11 cellular contexts compared by ENCODE assay signal in genomic region chr1:71834570-71835441, GRCh38.
DNase-seq lines count a peak whose midpoint lies in the region; ATAC-seq, FAIRE-seq and TF ChIP-seq lines count a peak whose summit lies in the region.
"Had no signal": no experiment of that assay in that cellular context is flagged by ENCODE, and none has a peak within 500 bp of the region (broad histone marks: within the 10 kb centered on the region; RNA-seq: fewer than 3 reads in every experiment).

No MANE protein-coding gene starts in this region.

- FAIRE-seq in K562 (lab: Jason Lieb, UNC) = no peak

- H3K27ac ChIP-seq in K562 (ENCODE audit: extremely low read depth, low read depth, low read length) = no peak overlapping the region
- H3K27ac ChIP-seq: right lobe of liver had no signal

- TF ChIP-seq RAD21 in K562 (CRISPR knock-in tag; conservative IDR thresholded peaks at IDR 0.05 in 1 of 2, IDR thresholded peaks at IDR 0.05 in 1 of 2) = no peak

- in situ Hi-C loops in K562 (cut with MboI) = no loop called here

- H3K4me1 ChIP-seq in K562 (replicated peaks in 1 of 2; ENCODE audit: control insufficient read depth in 2 of 2, insufficient read depth in 2 of 2, low read length in 2 of 2) (no peaks in the 10 kb centered on the region), mucosa of descending colon (ENCODE audit: low read depth) (no peaks in the 10 kb centered on the region)
- H3K4me1 ChIP-seq: right lobe of liver had no signal

- ATAC-seq in GM19452 (IDR thresholded peaks at IDR 0.05; ENCODE audit: unreplicated experiment) (peak; percentile 23), HG03097 (IDR thresholded peaks at IDR 0.05; ENCODE audit: low FRiP score, unreplicated experiment) (peak; percentile 6), K562 (no peak), mucosa of descending colon (peak; percentile 80), HG03565 (IDR thresholded peaks at IDR 0.05; ENCODE audit: unreplicated experiment) (no peak), HG02885 (IDR thresholded peaks at IDR 0.05; ENCODE audit: poor library complexity, unreplicated experiment) (no peak)

- no peak overlapping the region for H3K4me2 ChIP-seq in K562 (ENCODE audit: insufficient read depth, low read length)

- H4K20me1 ChIP-seq in K562 (replicated peaks; ENCODE audit: control insufficient read depth, insufficient read depth, low read length) = no peaks in the 10 kb centered on the region

- no peak for TF ChIP-seq EP300 in K562 (IDR thresholded peaks at IDR 0.05; ENCODE audit: low read length)

- H3K9me3 ChIP-seq in K562 (replicated peaks; ENCODE audit: control insufficient read depth, insufficient read depth, low read depth, low read length) (no peaks in the 10 kb centered on the region), mucosa of descending colon (no peaks in the 10 kb centered on the region)
- H3K9me3 ChIP-seq: right lobe of liver had no signal

- no TSS peak for BruUV-seq in K562 (replicated peaks; lab: Mats Ljungman, UMichigan)

- H3K4me3 ChIP-seq in K562 = no peak overlapping the region
- H3K4me3 ChIP-seq in mucosa of descending colon = no peak overlapping the region
- H3K4me3 ChIP-seq: right lobe of liver had no signal

- H3K27me3 ChIP-seq in K562 (ENCODE audit: control insufficient read depth in 2 of 2, insufficient read depth in 2 of 2, low read length in 2 of 2) = no peaks in the 10 kb centered on the region
- H3K27me3 ChIP-seq: right lobe of liver had no signal

- H3K9me1 ChIP-seq in K562 (ENCODE audit: control insufficient read depth, insufficient read depth, low read length) = no peaks in the 10 kb centered on the region

- CTCF ChIA-PET in K562 (lab: Yijun Ruan, JAX; ENCODE audit: low intra/inter-chr PET ratio) = no interaction called here

- no peak for TF ChIP-seq POLR2A in K562 (conservative IDR thresholded peaks at IDR 0.05)

- no peak overlapping the region for H2AFZ ChIP-seq in K562 (ENCODE audit: low read depth, low read length)

- intact Hi-C loops in K562 (cut with micrococcal nuclease) (no loop called here), mucosa of descending colon (cut with DNase I, micrococcal nuclease) (no loop called here)

- no peaks in the 10 kb centered on the region for H3K79me2 ChIP-seq in K562 (ENCODE audit: control insufficient read depth, insufficient read depth, low read length)

- DNase-seq in K562 (ENCODE audit: extremely low read depth in 1 of 4, low spot score in 3 of 4) = peak in 1 of 4 experiments; percentile 1
- DNase-seq in mucosa of descending colon = peak; percentile 29 to 38 (median 31)
- no peak for DNase-seq in activated T-cell treated with anti-CD3 and anti-CD28 coated beads, Interleukin-2, amount 50 U/mL, for 48 hours
- DNase-seq: activated CD4-positive, alpha-beta T cell treated with anti-CD3 and anti-CD28 coated beads, Interleukin-2, amount 50 U/mL, for 48 hours; central memory CD4-positive, alpha-beta T cell; immature natural killer cell; right lobe of liver had no signal

- WGBS in K562 (ENCODE audit: insufficient coverage, low coverage, missing lambda C conversion rate) = 0% methylated on average over 4 of the region's 4 CpGs

- no peak overlapping the region for H3K9ac ChIP-seq in K562 (ENCODE audit: insufficient read depth in 1 of 2, low read depth in 2 of 2, low read length in 2 of 2)

- TF ChIP-seq CTCF in K562 (IDR thresholded peaks at IDR 0.05 in 2 of 3, conservative IDR thresholded peaks at IDR 0.05 in 1 of 3; ENCODE audit: insufficient read depth in 2 of 3, low read depth in 1 of 3, low read length in 3 of 3) (no peak), mucosa of descending colon (IDR thresholded peaks at IDR 0.05) (no peak)

- POLR2A ChIA-PET in K562 (lab: Yijun Ruan, JAX) = no interaction called here

- no peaks in the 10 kb centered on the region for H3K36me3 ChIP-seq in K562 (ENCODE audit: control insufficient read depth, insufficient read depth, low read length)
- H3K36me3 ChIP-seq in mucosa of descending colon (ENCODE audit: low read depth) = no peaks in the 10 kb centered on the region
- H3K36me3 ChIP-seq: right lobe of liver had no signal

TF ChIP-seq in K562, 482 proteins besides CTCF, POLR2A, EP300 and RAD21:
- TF ChIP-seq ZNF143 (CRISPR knock-in tag; IDR thresholded peaks at IDR 0.05) (no peak), ZNF512 (tag; IDR thresholded peaks at IDR 0.05) (no peak), MAFF (IDR thresholded peaks at IDR 0.05; ENCODE audit: low read length) (no peak), ZNF212 (CRISPR knock-in tag; IDR thresholded peaks at IDR 0.05) (no peak), NFIX (CRISPR knock-in tag; IDR thresholded peaks at IDR 0.05; ENCODE audit: low read depth) (peak; percentile 58; the same call in 1 of the 2 replicates), ZFX (CRISPR knock-in tag; IDR thresholded peaks at IDR 0.05) (no peak), TCF15 (CRISPR knock-in tag; IDR thresholded peaks at IDR 0.05) (no peak), NR4A1 (CRISPR knock-in tag; IDR thresholded peaks at IDR 0.05) (no peak), NR4A1 (tag; IDR thresholded peaks at IDR 0.05) (no peak), KLF6 (CRISPR knock-in tag; IDR thresholded peaks at IDR 0.05; ENCODE audit: borderline replicate concordance) (no peak), ZNF696 (CRISPR knock-in tag; conservative IDR thresholded peaks at IDR 0.05) (no peak), NFIC (IDR thresholded peaks at IDR 0.05) (peak; percentile 79)

Comparison
In these comparisons a context has a peak if more than half of its experiments do, and no peak if none do; other contexts are left out.
1. ATAC-seq: peak in GM19452 (single experiment), HG03097 (single experiment) and mucosa of descending colon (single experiment); none in K562 (single experiment), HG03565 (single experiment) and HG02885 (single experiment).
2. DNase-seq: peak in mucosa of descending colon (3 of 3); none in activated T-cell treated with anti-CD3 and anti-CD28 coated beads, Interleukin-2, amount 50 U/mL, for 48 hours (0 of 2).